In genomic region chr12:108837680-108838079, GRCh38 we compare ENCODE assay signal across 10 cellular contexts. TPM values are rescaled to one million over a fixed set of nuclear protein-coding genes. Genes with fewer than 3 reads are reported as not detected.
A peak's percentile ranks its signal among the peaks of the same experiment; 100 is the strongest.
DNase-seq lines count a peak whose midpoint lies in the region; ATAC-seq, FAIRE-seq and TF ChIP-seq lines count a peak whose summit lies in the region.
"Had no signal": no experiment of that assay in that cellular context is flagged by ENCODE, and none has a peak within 500 bp of the region (broad histone marks: within the 10 kb centered on the region; RNA-seq: fewer than 3 reads in every experiment).

No MANE protein-coding gene starts in this region.

- H3K4me3 Mint-ChIP-seq in CD8-positive, alpha-beta memory T cell, result peak overlapping the region in 4 of 7 donors; percentile 3 to 87 (median 74)

- peaks cover 43 to 59% (median 48%) of the 10 kb centered on the region in 3 donors for H3K4me1 Mint-ChIP-seq in CD8-positive, alpha-beta memory T cell

- H3K9me3 ChIP-seq in CD8-positive, alpha-beta memory T cell (ENCODE audit: low read length), result no peaks in the 10 kb centered on the region
- no peaks in the 10 kb centered on the region for H3K9me3 ChIP-seq in SJSA1 (replicated peaks)
- no peaks in the 10 kb centered on the region for H3K9me3 ChIP-seq in endothelial cell of umbilical vein (replicated peaks; ENCODE audit: control insufficient read depth, insufficient read depth, low read length)
- no peaks in the 10 kb centered on the region for H3K9me3 ChIP-seq in gastrocnemius medialis

- H3K79me2 ChIP-seq in endothelial cell of umbilical vein (ENCODE audit: control insufficient read depth, insufficient read depth, low read length), result peaks cover 52% of the 10 kb centered on the region

- dilution Hi-C loops in endothelial cell of umbilical vein (cut with MboI; ENCODE audit: extremely low pct_ligation_motif_present, low sequenced_read_pairs), result loop anchor here (25.0 kb wide), 1 partner anchor 175 kb away; no protein-coding TSS in a partner anchor

- H3K27ac ChIP-seq in CD8-positive, alpha-beta memory T cell (ENCODE audit: low read depth, low read length), result peak overlapping the region; percentile 45
- H3K27ac ChIP-seq in SJSA1, result peak overlapping the region; percentile 99
- H3K27ac ChIP-seq in endothelial cell of umbilical vein (ENCODE audit: insufficient read depth, low read depth, low read length), result peak overlapping the region; percentile 98
- peak overlapping the region; percentile 86 to 98 (median 94) for H3K27ac ChIP-seq in gastrocnemius medialis

- no peak overlapping the region for H2AFZ ChIP-seq in endothelial cell of umbilical vein (ENCODE audit: low read depth, low read length)

- H3K36me3 ChIP-seq in CD8-positive, alpha-beta memory T cell (ENCODE audit: insufficient read depth, low read length), result peaks cover 5% of the 10 kb centered on the region
- peaks cover 65% of the 10 kb centered on the region for H3K36me3 ChIP-seq in SJSA1
- peaks cover 5 to 14% of the 10 kb centered on the region in 2 experiments for H3K36me3 ChIP-seq in endothelial cell of umbilical vein (ENCODE audit: control insufficient read depth in 2 of 2, extremely low read depth in 1 of 2, insufficient read depth in 2 of 2, low read length in 2 of 2)
- peaks cover 0 to 10% of the 10 kb centered on the region in 2 donors for H3K36me3 ChIP-seq in gastrocnemius medialis

- TF ChIP-seq CTCF in endothelial cell of umbilical vein (IDR thresholded peaks at IDR 0.05; ENCODE audit: extremely low read depth in 1 of 2, insufficient read depth in 1 of 2, low read depth in 1 of 2, low read length in 2 of 2), result no peak
- no peak for TF ChIP-seq CTCF in gastrocnemius medialis (IDR thresholded peaks at IDR 0.05 in 4 of 5, conservative IDR thresholded peaks at IDR 0.05 in 1 of 5)

- H3K4me3 ChIP-seq in CD8-positive, alpha-beta memory T cell (ENCODE audit: low read length), result no peak overlapping the region
- no peak overlapping the region for H3K4me3 ChIP-seq in SJSA1
- H3K4me3 ChIP-seq in endothelial cell of umbilical vein (replicated peaks in 1 of 3; ENCODE audit: insufficient read depth in 1 of 3, low read depth in 1 of 3, low read length in 3 of 3), result no peak overlapping the region
- no peak overlapping the region for H3K4me3 ChIP-seq in gastrocnemius medialis

- H3K9ac ChIP-seq in endothelial cell of umbilical vein (replicated peaks; ENCODE audit: extremely low read depth, insufficient read depth, low read length), result peak overlapping the region; percentile 95

- CTCF ChIA-PET in CD8-positive, alpha-beta memory T cell (lab: Charles Lee), result interaction anchor here (1.0 to 1.2 kb wide), 2 partner anchors 34 to 278 kb away, joined by 3 to 4 read pairs; no protein-coding TSS in a partner anchor
- CTCF ChIA-PET in endothelial cell of umbilical vein (lab: Charles Lee), result interaction anchor here (1.0 to 6.5 kb wide), 9 partner anchors 10 to 220 kb away, joined by 3 to 63 read pairs (median 4); no protein-coding TSS in a partner anchor

- H3K36me3 Mint-ChIP-seq in CD8-positive, alpha-beta memory T cell, result peaks cover 3 to 31% (median 4%) of the 10 kb centered on the region in 3 donors

- no peak for TF ChIP-seq POLR2A in endothelial cell of umbilical vein (IDR thresholded peaks at IDR 0.05; ENCODE audit: low read depth, low read length)
- TF ChIP-seq POLR2A in gastrocnemius medialis (IDR thresholded peaks at IDR 0.05), result no peak

- H3K9me3 Mint-ChIP-seq in CD8-positive, alpha-beta memory T cell, result no peaks in the 10 kb centered on the region

- DNase-seq in CD8-positive, alpha-beta memory T cell, result no peak
- DNase-seq in SJSA1 (ENCODE audit: low read depth in 1 of 2, low spot score in 2 of 2) (no peak), endothelial cell of umbilical vein (ENCODE audit: low read depth, low spot score) (no peak), gastrocnemius medialis (no peak), KG1 (lab: John Stamatoyannopoulos, UW) (no peak), AG20443 (ENCODE audit: low spot score) (no peak), NCI-H748 treated with DMSO at 0.1 percent for 48 hours (lab: John Stamatoyannopoulos, UW) (no peak)

- BruUV-seq in endothelial cell of umbilical vein (replicated peaks; lab: Mats Ljungman, UMichigan), result no TSS peak

- no peaks in the 10 kb centered on the region for H4K20me1 ChIP-seq in endothelial cell of umbilical vein (replicated peaks; ENCODE audit: control insufficient read depth, extremely low read depth, insufficient read depth, low read length)

- ATAC-seq in gastrocnemius medialis, result no peak
- ATAC-seq in GM21619 (IDR thresholded peaks at IDR 0.05; ENCODE audit: unreplicated experiment), result no peak

- peaks cover 24% of the 10 kb centered on the region for H3K4me1 ChIP-seq in CD8-positive, alpha-beta memory T cell (ENCODE audit: insufficient read depth, low read length)
- peaks cover 94% of the 10 kb centered on the region for H3K4me1 ChIP-seq in SJSA1 (replicated peaks)
- peaks cover 77% of the 10 kb centered on the region for H3K4me1 ChIP-seq in endothelial cell of umbilical vein (ENCODE audit: control insufficient read depth, extremely low read depth, insufficient read depth, low read length)
- H3K4me1 ChIP-seq in gastrocnemius medialis, result peaks cover 76 to 77% of the 10 kb centered on the region in 2 donors

- POLR2A ChIA-PET in CD8-positive, alpha-beta memory T cell (lab: Charles Lee), result interaction anchor here (1.4 to 2.1 kb wide), 2 partner anchors 20 to 277 kb away, joined by 5 to 12 read pairs; partner anchors contain the start of genes SART3 and SSH1
- POLR2A ChIA-PET in endothelial cell of umbilical vein (lab: Charles Lee), result interaction anchor here (0.8 to 3.9 kb wide), 8 partner anchors 8 to 276 kb away, joined by 3 to 53 read pairs (median 4); partner anchors contain the start of gene ISCU

- peak overlapping the region; percentile 54 for H3K4me2 ChIP-seq in endothelial cell of umbilical vein (ENCODE audit: insufficient read depth, low read length)

- H3K27ac Mint-ChIP-seq in CD8-positive, alpha-beta memory T cell, result peak overlapping the region; percentile 73 to 98 (median 92)

- peak; percentile 40 for FAIRE-seq in endothelial cell of umbilical vein (lab: Jason Lieb, UNC)

- in situ Hi-C loops in gastrocnemius medialis (cut with MboI; ENCODE audit: low sequenced_read_pairs in 4 of 4), result no loop called here

- H3K27me3 ChIP-seq in CD8-positive, alpha-beta memory T cell (ENCODE audit: insufficient read depth, low read length, poor library complexity, severe bottlenecking), result no peaks in the 10 kb centered on the region
- H3K27me3 ChIP-seq in SJSA1 (replicated peaks), result no peaks in the 10 kb centered on the region
- H3K27me3 ChIP-seq in endothelial cell of umbilical vein (ENCODE audit: control insufficient read depth in 2 of 2, insufficient read depth in 2 of 2, low read length in 2 of 2), result no peaks in the 10 kb centered on the region
- H3K27me3 ChIP-seq in gastrocnemius medialis, result no peaks in the 10 kb centered on the region

- intact Hi-C loops in endothelial cell of umbilical vein (cut with micrococcal nuclease), result loop anchor here (1.0 kb wide), 3 partner anchors 11 to 146 kb away; no protein-coding TSS in a partner anchor
- intact Hi-C loops in gastrocnemius medialis (cut with DNase I; ENCODE audit: low total_unique reads), result no loop called here

- H3K27me3 Mint-ChIP-seq in CD8-positive, alpha-beta memory T cell, result peaks cover 0 to 2% of the 10 kb centered on the region in 2 donors

- no peaks in the 10 kb centered on the region for H3K9me1 ChIP-seq in endothelial cell of umbilical vein (replicated peaks; ENCODE audit: control insufficient read depth, extremely low read depth, insufficient read depth, low read length)

TF ChIP-seq in endothelial cell of umbilical vein, 7 proteins besides CTCF, POLR2A, EP300 and RAD21:
- no peak for TF ChIP-seq MAX (IDR thresholded peaks at IDR 0.05; ENCODE audit: insufficient read depth, insufficient read length)
- TF ChIP-seq EZH2 (IDR thresholded peaks at IDR 0.05; ENCODE audit: borderline replicate concordance, low read depth, low read length, severe bottlenecking), result no peak
- no peak for TF ChIP-seq MYC (IDR thresholded peaks at IDR 0.05; ENCODE audit: low read depth, low read length)
- TF ChIP-seq FOS (IDR thresholded peaks at IDR 0.05; ENCODE audit: borderline replicate concordance, insufficient read depth, low read length), result no peak
- no peak for TF ChIP-seq JUN (IDR thresholded peaks at IDR 0.05; ENCODE audit: borderline replicate concordance, insufficient read depth, insufficient read length, low read depth)
- no peak for TF ChIP-seq GATA2 (IDR thresholded peaks at IDR 0.05; ENCODE audit: insufficient read depth, insufficient read length, low read depth, low read length)
- no peak for TF ChIP-seq POLR2AphosphoS5 (IDR thresholded peaks at IDR 0.05; ENCODE audit: insufficient read depth, low read depth, low read length)

RNA-seq across cellular contexts. Expression of gene SSH1, which starts 19.7 kb away (rescaled TPM):
- 10 to 100 TPM; 38.4 to 42.4 TPM for total RNA-seq in CD8-positive, alpha-beta memory T cell
- polyA plus RNA-seq in CD8-positive, alpha-beta memory T cell, result 12.0 TPM
- total RNA-seq in SJSA1 (2014; rRNA removed; shearing (Covaris generic)), result 7.1 and 16.3 TPM in 2 replicates
- total RNA-seq in endothelial cell of umbilical vein (57.5 and 71.4 TPM in 2 replicates), gastrocnemius medialis (10 to 100 TPM; 19.6 to 33.6 (median 22.8) TPM)
- polyA plus RNA-seq in endothelial cell of umbilical vein, result 20.2 and 20.6 TPM in 2 replicates
- 14.9 and 18.6 TPM in 2 replicates for polyA plus RNA-seq in endothelial cell of umbilical vein (2011; cell fraction: cytosol; rRNA removed)
- 81.2 and 96.3 TPM in 2 replicates for polyA plus RNA-seq in endothelial cell of umbilical vein (2011; cell fraction: nucleus; rRNA removed)
- polyA plus RNA-seq in endothelial cell of umbilical vein (2012), result 24.5 and 25.2 TPM in 2 replicates
- 93.7 and 104 TPM in 2 replicates for polyA minus RNA-seq in endothelial cell of umbilical vein
- 11.3 TPM for polyA minus RNA-seq in endothelial cell of umbilical vein (2011; cell fraction: cytosol; rRNA and poly(A)+ RNA removed)
- polyA minus RNA-seq in endothelial cell of umbilical vein (2011; cell fraction: nucleus; rRNA and poly(A)+ RNA removed), result 107 and 110 TPM in 2 replicates

RNA-seq across cellular contexts. Expression of gene DAO, which starts 42.2 kb away (rescaled TPM):
- total RNA-seq in CD8-positive, alpha-beta memory T cell, result not detected
- not detected for polyA plus RNA-seq in CD8-positive, alpha-beta memory T cell
- not detected in 2 replicates for total RNA-seq in SJSA1 (2014; rRNA removed; shearing (Covaris generic))
- not detected in 2 replicates for total RNA-seq in endothelial cell of umbilical vein
- not detected in 2 replicates for polyA plus RNA-seq in endothelial cell of umbilical vein
- not detected in 2 replicates for polyA plus RNA-seq in endothelial cell of umbilical vein (2011; cell fraction: cytosol; rRNA removed)
- not detected in 2 replicates for polyA plus RNA-seq in endothelial cell of umbilical vein (2011; cell fraction: nucleus; rRNA removed)
- polyA plus RNA-seq in endothelial cell of umbilical vein (2012), result not detected in 2 replicates
- not detected in 2 replicates for polyA minus RNA-seq in endothelial cell of umbilical vein
- polyA minus RNA-seq in endothelial cell of umbilical vein (2011; cell fraction: cytosol; rRNA and poly(A)+ RNA removed), result not detected
- not detected in 2 replicates for polyA minus RNA-seq in endothelial cell of umbilical vein (2011; cell fraction: nucleus; rRNA and poly(A)+ RNA removed)
- total RNA-seq in gastrocnemius medialis, result not detected
- total RNA-seq: HT1080, temporal lobe had no signal

Comparison
In these comparisons a context has a peak if more than half of its experiments do, and no peak if none do; other contexts are left out.
1. H3K27ac ChIP-seq: peak in every context shown above with its lines; median percentile 99 in SJSA1; 98 in endothelial cell of umbilical vein; 94 in gastrocnemius medialis; 45 in CD8-positive, alpha-beta memory T cell.